ENCODE assay signal across 16 cellular contexts in genomic region chr7:96313940-96314339, GRCh38. TPM values are rescaled to one million over a fixed set of nuclear protein-coding genes. Genes with fewer than 3 reads are reported as not detected.
DNase-seq lines count a peak whose midpoint lies in the region; ATAC-seq and TF ChIP-seq lines count a peak whose summit lies in the region.
"Had no signal": no experiment of that assay in that cellular context is flagged by ENCODE, and none has a peak within 500 bp of the region (broad histone marks: within the 10 kb centered on the region; RNA-seq: fewer than 3 reads in every experiment).

No MANE protein-coding gene starts in this region.

- H3K36me3 ChIP-seq in Loucy (ENCODE audit: insufficient read depth, low read length): no peaks in the 10 kb centered on the region
- H3K36me3 ChIP-seq in smooth muscle cell (ENCODE audit: low read depth): no peaks in the 10 kb centered on the region

- ATAC-seq in GM21423 (IDR thresholded peaks at IDR 0.05; ENCODE audit: unreplicated experiment) (no peak), esophagus mucosa (no peak)
- ATAC-seq: CD8-positive, alpha-beta T cell had no signal

- TF ChIP-seq CTCF in Loucy (conservative IDR thresholded peaks at IDR 0.05; ENCODE audit: low read length) (no peak), glutamatergic neuron (IDR thresholded peaks at IDR 0.05; ENCODE audit: partially characterized antibody, unreplicated experiment) (no peak), smooth muscle cell (IDR thresholded peaks at IDR 0.05; ENCODE audit: borderline replicate concordance, insufficient read depth, poor library complexity, severe bottlenecking) (no peak)

- H4K20me1 ChIP-seq in Loucy (ENCODE audit: insufficient read depth, low read length, poor library complexity, severe bottlenecking) (peaks cover 40% of the 10 kb centered on the region), smooth muscle cell (ENCODE audit: low read depth) (peaks cover 78% of the 10 kb centered on the region)

- H3F3A ChIP-seq in Loucy (ENCODE audit: low read depth) (no peaks in the 10 kb centered on the region), smooth muscle cell (ENCODE audit: low read depth) (no peaks in the 10 kb centered on the region)

- 93% methylated on average over 3 of the region's 3 CpGs for WGBS in smooth muscle cell (ENCODE audit: low lambda C conversion rate)

- no peaks in the 10 kb centered on the region for H3K36me3 Mint-ChIP-seq in glutamatergic neuron (ENCODE audit: unreplicated experiment)

- H3K9me2 ChIP-seq in Loucy (replicated peaks; ENCODE audit: low read depth, low read length): no peaks in the 10 kb centered on the region

- H3K4me3 ChIP-seq in Loucy (ENCODE audit: low read length, poor library complexity, severe bottlenecking) (no peak overlapping the region), smooth muscle cell (no peak overlapping the region)

- no peak overlapping the region for H3K27ac Mint-ChIP-seq in glutamatergic neuron (ENCODE audit: unreplicated experiment)
- H3K27ac Mint-ChIP-seq: CD8-positive, alpha-beta T cell had no signal

- no peaks in the 10 kb centered on the region for H3K9me3 ChIP-seq in Loucy (ENCODE audit: insufficient read depth, low read depth, low read length)
- H3K9me3 ChIP-seq in smooth muscle cell (replicated peaks; ENCODE audit: low read depth): no peaks in the 10 kb centered on the region

- H3K4me1 ChIP-seq in Loucy (ENCODE audit: insufficient read depth, low read length, poor library complexity, severe bottlenecking) (peaks cover 67% of the 10 kb centered on the region), smooth muscle cell (ENCODE audit: low read depth) (peaks cover 16% of the 10 kb centered on the region)

- no peaks in the 10 kb centered on the region for H3K27me3 ChIP-seq in Loucy (ENCODE audit: insufficient read depth, low read length, poor library complexity, severe bottlenecking)
- no peaks in the 10 kb centered on the region for H3K27me3 ChIP-seq in smooth muscle cell (ENCODE audit: low read depth)

- no peak overlapping the region for H2AFZ ChIP-seq in Loucy (ENCODE audit: low read length)
- H2AFZ ChIP-seq in smooth muscle cell (ENCODE audit: low read depth): no peak overlapping the region

- no peaks in the 10 kb centered on the region for H3K27me3 Mint-ChIP-seq in glutamatergic neuron (ENCODE audit: unreplicated experiment)

- peak overlapping the region; percentile 8 for H3K4me3 Mint-ChIP-seq in glutamatergic neuron (ENCODE audit: unreplicated experiment)
- H3K4me3 Mint-ChIP-seq: CD8-positive, alpha-beta T cell had no signal

- DNase-seq in DMS 273 (lab: John Stamatoyannopoulos, UW; ENCODE audit: unreplicated experiment) (peak; percentile 50), DMS 273 treated with DMSO at 0.1 percent for 48 hours (lab: John Stamatoyannopoulos, UW) (no peak), glutamatergic neuron (no peak), smooth muscle cell (lab: John Stamatoyannopoulos, UW; ENCODE audit: unreplicated experiment) (no peak), NCI-H226 (no peak)
- DNase-seq: C1 segment of cervical spinal cord; CD8-positive, alpha-beta T cell; NCI-H1694 treated with DMSO at 0.1 percent for 48 hours; NCI-H2107; NCI-H510A; NK-92 treated with Interleukin-12 subunit alpha and Interleukin-12 subunit beta, amount 100 ng/mL, for 24 hours had no signal

- peaks cover 3% of the 10 kb centered on the region for H3K9me3 Mint-ChIP-seq in glutamatergic neuron (ENCODE audit: unreplicated experiment)
- H3K9me3 Mint-ChIP-seq: CD8-positive, alpha-beta T cell had no signal

- H3K9ac ChIP-seq in Loucy (ENCODE audit: low read depth, low read length, poor library complexity, severe bottlenecking) (no peak overlapping the region), smooth muscle cell (ENCODE audit: low read depth) (no peak overlapping the region)
- H3K9ac ChIP-seq: KMS-11 had no signal

- H3K79me2 ChIP-seq in Loucy (ENCODE audit: insufficient read depth, low read length) (peaks cover 83% of the 10 kb centered on the region), smooth muscle cell (ENCODE audit: low read depth) (peaks cover 85% of the 10 kb centered on the region)

- H3K4me1 Mint-ChIP-seq in glutamatergic neuron (ENCODE audit: low read depth, unreplicated experiment): no peaks in the 10 kb centered on the region

- no peak overlapping the region for H3K27ac ChIP-seq in smooth muscle cell (ENCODE audit: low read depth)
- H3K27ac ChIP-seq: 22Rv1, KMS-11 had no signal

- H3K4me2 ChIP-seq in Loucy (ENCODE audit: low read depth, low read length, poor library complexity, severe bottlenecking) (peak overlapping the region; percentile 43), smooth muscle cell (peak overlapping the region; percentile 35)
- H3K4me2 ChIP-seq: KMS-11 had no signal

RNA-seq across cellular contexts. Expression of gene SLC25A13, which starts 8.0 kb away (rescaled TPM):
- 48.5 TPM for total RNA-seq in glutamatergic neuron (ENCODE audit: unreplicated experiment)
- total RNA-seq in smooth muscle cell: 48.2 and 50.6 TPM in 2 replicates
- 27.9 and 28.0 TPM in 2 replicates for polyA plus RNA-seq in smooth muscle cell
- total RNA-seq in esophagus mucosa: 12.0 TPM
